Comparison of ENCODE assay signal across 8 cellular contexts in genomic region chr9:33162721-33163311, GRCh38. TPM values are rescaled to one million over a fixed set of nuclear protein-coding genes. Genes with fewer than 3 reads are reported as not detected.
A peak's percentile ranks its signal among the peaks of the same experiment; 100 is the strongest.
DNase-seq lines count a peak whose midpoint lies in the region; ATAC-seq, FAIRE-seq and TF ChIP-seq lines count a peak whose summit lies in the region.

No MANE protein-coding gene starts in this region.

- no peaks in the 10 kb centered on the region for H3K9me3 Mint-ChIP-seq in stimulated activated naive CD8-positive, alpha-beta T cell treated with anti-CD3 and anti-CD28 coated beads, Interleukin-15, Interleukin-2, amounts not matched to agents 100 ng/mL and 50 ng/mL, for 24 hours
- H3K9me3 Mint-ChIP-seq in mesothelial cell of epicardium, result no peaks in the 10 kb centered on the region

- peaks cover 82% of the 10 kb centered on the region for H3K4me1 Mint-ChIP-seq in stimulated activated naive CD8-positive, alpha-beta T cell treated with anti-CD3 and anti-CD28 coated beads, Interleukin-15, Interleukin-2, amounts not matched to agents 100 ng/mL and 50 ng/mL, for 24 hours (ENCODE audit: low read depth)
- H3K4me1 Mint-ChIP-seq in mesothelial cell of epicardium, result peaks cover 87% of the 10 kb centered on the region

- H3K27ac Mint-ChIP-seq in stimulated activated naive CD8-positive, alpha-beta T cell treated with anti-CD3 and anti-CD28 coated beads, Interleukin-15, Interleukin-2, amounts not matched to agents 100 ng/mL and 50 ng/mL, for 24 hours, result peak overlapping the region; percentile 50
- H3K27ac Mint-ChIP-seq in mesothelial cell of epicardium, result peak overlapping the region; percentile 98

- H3K4me3 ChIP-seq in bronchial epithelial cell (ENCODE audit: low read depth, low read length), result no peak overlapping the region
- peak overlapping the region; percentile 79 to 91 for H3K4me3 ChIP-seq in vagina

- peak overlapping the region; percentile 98 for H3K27ac ChIP-seq in vagina

- peaks cover 16% of the 10 kb centered on the region for H3K36me3 Mint-ChIP-seq in stimulated activated naive CD8-positive, alpha-beta T cell treated with anti-CD3 and anti-CD28 coated beads, Interleukin-15, Interleukin-2, amounts not matched to agents 100 ng/mL and 50 ng/mL, for 24 hours (ENCODE audit: low read depth)
- no peaks in the 10 kb centered on the region for H3K36me3 Mint-ChIP-seq in mesothelial cell of epicardium

- H3K4me3 Mint-ChIP-seq in stimulated activated naive CD8-positive, alpha-beta T cell treated with anti-CD3 and anti-CD28 coated beads, Interleukin-15, Interleukin-2, amounts not matched to agents 100 ng/mL and 50 ng/mL, for 24 hours, result no peak overlapping the region
- H3K4me3 Mint-ChIP-seq in mesothelial cell of epicardium, result peak overlapping the region; percentile 40

- H3K27me3 ChIP-seq in bronchial epithelial cell (ENCODE audit: control insufficient read depth, insufficient read depth, low read length) (no peaks in the 10 kb centered on the region), vagina (no peaks in the 10 kb centered on the region)

- peaks cover 80% of the 10 kb centered on the region for H3K4me1 ChIP-seq in vagina

- TF ChIP-seq CTCF in bronchial epithelial cell (IDR thresholded peaks at IDR 0.05; ENCODE audit: insufficient read depth, low read length, severe bottlenecking) (no peak), mesothelial cell of epicardium (IDR thresholded peaks at IDR 0.05; ENCODE audit: unreplicated experiment) (no peak), vagina (IDR thresholded peaks at IDR 0.05) (no peak)

- FAIRE-seq in bronchial epithelial cell (lab: Jason Lieb, UNC), result no peak

- no peaks in the 10 kb centered on the region for H3K9me3 ChIP-seq in vagina

- ATAC-seq in stimulated activated naive CD8-positive, alpha-beta T cell treated with anti-CD3 and anti-CD28 coated beads, Interleukin-15, Interleukin-2, amounts not matched to agents 100 U/mL and 50 U/mL, for 24 hours, result no peak

- H3K36me3 ChIP-seq in bronchial epithelial cell (ENCODE audit: control insufficient read depth, insufficient read depth, low read length) (no peaks in the 10 kb centered on the region), vagina (no peaks in the 10 kb centered on the region)

- no peak for TF ChIP-seq POLR2A in vagina (IDR thresholded peaks at IDR 0.05)

- DNase-seq in stimulated activated naive CD8-positive, alpha-beta T cell treated with anti-CD3 and anti-CD28 coated beads, Interleukin-15, Interleukin-2, amounts not matched to agents 100 U/mL and 50 U/mL, for 24 hours, result no peak
- DNase-seq in bronchial epithelial cell (ENCODE audit: low read depth), result peak; percentile 90
- DNase-seq in mesothelial cell of epicardium (ENCODE audit: low spot score in 2 of 2, unreplicated experiment in 2 of 2), result no peak
- peak in 1 of 2 donors; percentile 95 for DNase-seq in vagina (ENCODE audit: extremely low spot score in 2 of 2)
- DNase-seq in D341Med (ENCODE audit: low spot score), result no peak
- DNase-seq in effector CD4-positive, alpha-beta T cell, result no peak
- DNase-seq in anterior cingulate cortex (lab: John Stamatoyannopoulos, UW), result no peak

- no peaks in the 10 kb centered on the region for H3K27me3 Mint-ChIP-seq in stimulated activated naive CD8-positive, alpha-beta T cell treated with anti-CD3 and anti-CD28 coated beads, Interleukin-15, Interleukin-2, amounts not matched to agents 100 ng/mL and 50 ng/mL, for 24 hours
- H3K27me3 Mint-ChIP-seq in mesothelial cell of epicardium (ENCODE audit: low read depth), result no peaks in the 10 kb centered on the region

- intact Hi-C loops in vagina (cut with DNase I), result no loop called here

RNA-seq across cellular contexts. Expression of gene B4GALT1, which starts 4.3 kb away (rescaled TPM):
- total RNA-seq in bronchial epithelial cell, result 21.3 and 30.3 TPM in 2 replicates
- 78.3 to 81.4 TPM (median 78.9 TPM) in 3 replicates for total RNA-seq in mesothelial cell of epicardium
- total RNA-seq in vagina, result 85.2 TPM
